Comparison of ENCODE assay signal across 8 cellular contexts in genomic region chr16:29848420-29849297, GRCh38. TPM values are rescaled to one million over a fixed set of nuclear protein-coding genes. Genes with fewer than 3 reads are reported as not detected.
DNase-seq lines count a peak whose midpoint lies in the region; ATAC-seq and TF ChIP-seq lines count a peak whose summit lies in the region.

No MANE protein-coding gene starts in this region.

- POLR2A ChIA-PET in Caco-2 (lab: Charles Lee), result interaction anchor here (0.6 to 1.8 kb wide), 2 partner anchors 19 to 25 kb away, joined by 4 to 7 read pairs; no protein-coding TSS in a partner anchor

- peaks cover 22% of the 10 kb centered on the region for H3K36me3 Mint-ChIP-seq in Caco-2 (ENCODE audit: insufficient read depth, unreplicated experiment)
- peaks cover 27% of the 10 kb centered on the region for H3K36me3 Mint-ChIP-seq in osteocyte (ENCODE audit: unreplicated experiment)

- no peaks in the 10 kb centered on the region for H3K27me3 Mint-ChIP-seq in Caco-2 (ENCODE audit: insufficient read depth, unreplicated experiment)
- no peaks in the 10 kb centered on the region for H3K27me3 Mint-ChIP-seq in osteocyte (ENCODE audit: unreplicated experiment)

- CTCF ChIA-PET in Caco-2 (lab: Charles Lee), result interaction anchor here (0.6 to 1.8 kb wide), 21 partner anchors 9 to 148 kb away, joined by 3 to 26 read pairs (median 4); partner anchors contain the start of genes CDIPT, MAZ, MVP and PAGR1

- H3K4me3 Mint-ChIP-seq in Caco-2 (ENCODE audit: unreplicated experiment), result no peak overlapping the region
- H3K4me3 Mint-ChIP-seq in osteocyte (ENCODE audit: unreplicated experiment), result no peak overlapping the region

- ATAC-seq in HG03439 (IDR thresholded peaks at IDR 0.05; ENCODE audit: unreplicated experiment) (peak; percentile 76), GM19351 (IDR thresholded peaks at IDR 0.05; ENCODE audit: unreplicated experiment) (no peak)

- H3K36me3 ChIP-seq in Caco-2 (ENCODE audit: control insufficient read depth, insufficient read depth, low read length), result 0 out of 2 replicates have a peak, but pooled peaks cover 3% of the 10 kb centered on the region
- H3K36me3 ChIP-seq in thyroid gland, result peaks cover 22 to 36% of the 10 kb centered on the region in 2 donors

- H3K27me3 ChIP-seq in Caco-2 (replicated peaks; ENCODE audit: control insufficient read depth, insufficient read depth, low read length) (no peaks in the 10 kb centered on the region), thyroid gland (no peaks in the 10 kb centered on the region)

- H3K9me3 ChIP-seq in Caco-2 (no peaks in the 10 kb centered on the region), thyroid gland (no peaks in the 10 kb centered on the region)

- intact Hi-C loops in Caco-2 (cut with micrococcal nuclease; ENCODE audit: unreplicated experiment) (loop anchor here (2.0 kb wide), 1 partner anchor 32 kb away; the partner anchor contains the start of gene PAGR1), thyroid gland (cut with DNase I) (no loop called here)

- DNase-seq in Caco-2 (peak; percentile 65 to 70), SHP77 treated with DMSO at 0.1 percent for 48 hours (lab: John Stamatoyannopoulos, UW) (peak; percentile 61), foreskin melanocyte (peak; percentile 38), osteocyte (ENCODE audit: extremely low spot score, unreplicated experiment) (no peak), thyroid gland (peak; percentile 49 to 68)
- peak; percentile 66 for DNase-seq in activated effector memory CD4-positive, alpha-beta T cell treated with Interleukin-2 at 50 U/mL for 16 hours

- peak; percentile 55 to 73 for TF ChIP-seq CTCF in Caco-2 (IDR thresholded peaks at IDR 0.05; ENCODE audit: insufficient read depth in 1 of 2, low read depth in 1 of 2, low read length in 1 of 2, severe bottlenecking in 1 of 2, unreplicated experiment in 1 of 2)
- peak; percentile 82 for TF ChIP-seq CTCF in osteocyte (IDR thresholded peaks at IDR 0.05)
- peak; percentile 33 to 83 (median 58) for TF ChIP-seq CTCF in thyroid gland (IDR thresholded peaks at IDR 0.05)

- H3K4me1 ChIP-seq in Caco-2 (peaks cover 7% of the 10 kb centered on the region; the same call in 1 of the 2 replicates), thyroid gland (peaks cover 0 to 8% of the 10 kb centered on the region in 2 donors)

- H3K9me3 Mint-ChIP-seq in Caco-2 (ENCODE audit: unreplicated experiment), result no peaks in the 10 kb centered on the region
- no peaks in the 10 kb centered on the region for H3K9me3 Mint-ChIP-seq in osteocyte (ENCODE audit: unreplicated experiment)

- no peak for TF ChIP-seq POLR2A in thyroid gland (IDR thresholded peaks at IDR 0.05)

- H3K4me3 ChIP-seq in Caco-2 (ENCODE audit: low read depth, low read length) (no peak overlapping the region), thyroid gland (replicated peaks in 1 of 3) (no peak overlapping the region)

- H3K27ac Mint-ChIP-seq in Caco-2 (ENCODE audit: unreplicated experiment) (no peak overlapping the region), osteocyte (ENCODE audit: unreplicated experiment) (no peak overlapping the region)

- H3K27ac ChIP-seq in thyroid gland, result no peak overlapping the region

- 70 to 78% methylated on average over 7 to 9 of the region's 15 CpGs for WGBS in thyroid gland, 2 donors

- no TSS peak for BruUV-seq in Caco-2 (replicated peaks; lab: Mats Ljungman, UMichigan)

- H3K4me1 Mint-ChIP-seq in Caco-2 (ENCODE audit: low read depth, unreplicated experiment), result peaks cover 6% of the 10 kb centered on the region
- H3K4me1 Mint-ChIP-seq in osteocyte (ENCODE audit: unreplicated experiment), result no peaks in the 10 kb centered on the region

RNA-seq across cellular contexts. Expression of gene CDIPT, which starts 14.4 kb away (rescaled TPM):
- total RNA-seq in Caco-2 (2022), result 56.6 and 57.1 TPM in 2 replicates
- total RNA-seq in osteocyte, result 104 and 108 TPM in 2 replicates
- total RNA-seq in thyroid gland, result 100 to 1,000 TPM in 2 of 4 donors, 10 to 100 TPM in 2; 79.3 to 122 (median 99.3) TPM

RNA-seq across cellular contexts. Expression of gene MVP, which starts 28.4 kb away (rescaled TPM):
- total RNA-seq in Caco-2 (2022), result 62.9 and 72.5 TPM in 2 replicates
- 150 and 157 TPM in 2 replicates for total RNA-seq in osteocyte
- total RNA-seq in thyroid gland, result 100 to 1,000 TPM in 1 of 4 donors, 10 to 100 TPM in 3; 70.1 to 127 (median 90.6) TPM

RNA-seq across cellular contexts. Expression of gene PAGR1, which starts 32.7 kb away (rescaled TPM):
- total RNA-seq in Caco-2 (2022), result 31.4 and 33.0 TPM in 2 replicates
- total RNA-seq in osteocyte, result 26.4 and 29.1 TPM in 2 replicates
- 10 to 100 TPM; 38.2 to 75.0 (median 55.2) TPM for total RNA-seq in thyroid gland

RNA-seq across cellular contexts. Expression of gene PRRT2, which starts 36.7 kb away (rescaled TPM):
- total RNA-seq in Caco-2 (2022) (3.6 and 3.9 TPM in 2 replicates), osteocyte (8.8 and 13.4 TPM in 2 replicates), thyroid gland (1 to 10 TPM in 3 of 4 donors, under 1 TPM in 1; 0.89 to 4.0 (median 2.4) TPM)

RNA-seq across cellular contexts. Expression of gene MAZ, which starts 42.3 kb away (rescaled TPM):
- 299 and 317 TPM in 2 replicates for total RNA-seq in Caco-2 (2022)
- 304 and 305 TPM in 2 replicates for total RNA-seq in osteocyte
- 100 to 1,000 TPM in 2 of 4 donors, 10 to 100 TPM in 2; 80.4 to 132 (median 107) TPM for total RNA-seq in thyroid gland
